Comparison of ENCODE assay signal across 11 cellular contexts in genomic region chr22:49968313-49968830, GRCh38. TPM values are rescaled to one million over a fixed set of nuclear protein-coding genes. Genes with fewer than 3 reads are reported as not detected.
DNase-seq lines count a peak whose midpoint lies in the region; ATAC-seq and TF ChIP-seq lines count a peak whose summit lies in the region.
"Had no signal": no experiment of that assay in that cellular context is flagged by ENCODE, and none has a peak within 500 bp of the region (broad histone marks: within the 10 kb centered on the region; RNA-seq: fewer than 3 reads in every experiment).

No MANE protein-coding gene starts in this region.

- peak; percentile 8 for DNase-seq in stimulated activated CD4-positive, alpha-beta T cell treated with anti-CD3 and anti-CD28 coated beads, Interleukin-1b, Interleukin-23, amount 100 ng/mL, for 48 hours
- no peak for DNase-seq in stimulated activated CD4-positive, alpha-beta T cell treated with anti-CD3 and anti-CD28 coated beads, Interleukin-12 subunit alpha, Interleukin-12 subunit beta, amount 100 ng/mL, for 4 hours
- DNase-seq in omental fat pad (ENCODE audit: low spot score) (peak; percentile 23), uterus (peak in 1 of 2 donors; percentile 24), MG63 (no peak)
- no peak for DNase-seq in effector CD8-positive, alpha-beta T cell (lab: John Stamatoyannopoulos, UW)
- DNase-seq: NCI-H2029 treated with DMSO at 0.1 percent for 48 hours had no signal

- H3K27me3 ChIP-seq in esophagus (ENCODE audit: control insufficient read depth in 1 of 2, insufficient read depth in 2 of 2, low read length in 2 of 2), result no peaks in the 10 kb centered on the region
- no peaks in the 10 kb centered on the region for H3K27me3 ChIP-seq in uterus
- H3K27me3 ChIP-seq in MG63, result no peaks in the 10 kb centered on the region

- H3K9me3 ChIP-seq in esophagus (ENCODE audit: control insufficient read depth in 2 of 2, insufficient read depth in 1 of 2, low read depth in 1 of 2, low read length in 1 of 2), result no peaks in the 10 kb centered on the region
- no peaks in the 10 kb centered on the region for H3K9me3 ChIP-seq in uterus
- H3K9me3 ChIP-seq in MG63, result no peaks in the 10 kb centered on the region

- intact Hi-C loops in uterus (cut with DNase I; ENCODE audit: low total_unique reads), result no loop called here

- TF ChIP-seq CTCF in omental fat pad (IDR thresholded peaks at IDR 0.05), result no peak
- no peak for TF ChIP-seq CTCF in uterus (IDR thresholded peaks at IDR 0.05)

- H3K4me1 ChIP-seq in esophagus (ENCODE audit: control insufficient read depth in 2 of 2, insufficient read depth in 2 of 2, low read length in 1 of 2) (peaks cover 0 to 33% of the 10 kb centered on the region in 2 donors), uterus (peaks cover 10 to 56% of the 10 kb centered on the region in 2 donors)

- no peak for TF ChIP-seq POLR2A in uterus (IDR thresholded peaks at IDR 0.05)

- peaks cover 6 to 18% of the 10 kb centered on the region in 2 donors for H3K36me3 ChIP-seq in esophagus (ENCODE audit: control insufficient read depth in 2 of 2, insufficient read depth in 2 of 2, low read length in 1 of 2)
- no peaks in the 10 kb centered on the region for H3K36me3 ChIP-seq in uterus
- peaks cover 12% of the 10 kb centered on the region for H3K36me3 ChIP-seq in MG63

- ATAC-seq in omental fat pad (ENCODE audit: low FRiP score), result no peak
- ATAC-seq in GM21447 (IDR thresholded peaks at IDR 0.05; ENCODE audit: unreplicated experiment), result no peak
- ATAC-seq: stimulated activated naive CD8-positive, alpha-beta T cell treated with anti-CD3 and anti-CD28 coated beads, Interleukin-15, amount 100 ng/mL, for 72 hours had no signal

- no peak overlapping the region for H3K4me3 ChIP-seq in esophagus (ENCODE audit: low read depth in 1 of 2, low read length in 2 of 2)
- no peak overlapping the region for H3K4me3 ChIP-seq in uterus
- H3K4me3 ChIP-seq in MG63, result no peak overlapping the region

- peak overlapping the region; percentile 46 to 72 for H3K27ac ChIP-seq in esophagus (ENCODE audit: low read depth in 2 of 2, low read length in 1 of 2)
- peak overlapping the region; percentile 93 to 95 for H3K27ac ChIP-seq in uterus

- WGBS in esophagus, 2 donors, result 81 to 92% methylated on average over 11 of the region's 11 CpGs

RNA-seq across cellular contexts. Expression of gene PIM3, which starts 7.8 kb away (rescaled TPM):
- polyA plus RNA-seq in esophagus, result 10 to 100 TPM; 33.8 to 43.4 TPM
- 100 to 1,000 TPM in 2 of 4 donors, 10 to 100 TPM in 2; 92.2 to 174 (median 114) TPM for total RNA-seq in omental fat pad
- 100 to 1,000 TPM in 1 of 4 donors, 10 to 100 TPM in 3; 31.7 to 106 (median 53.6) TPM for total RNA-seq in uterus
- total RNA-seq in MG63 (2014; rRNA removed; shearing (Covaris generic); ENCODE audit: low replicate concordance), result 29.3 and 37.1 TPM in 2 replicates

RNA-seq across cellular contexts. Expression of gene IL17REL, which starts 44.2 kb away (rescaled TPM):
- polyA plus RNA-seq in esophagus, result not detected
- total RNA-seq in omental fat pad (not detected), uterus (under 1 TPM in 2 of 4 donors, not detected in 2; 0.12 to 0.26 TPM)
- not detected in 2 replicates for total RNA-seq in MG63 (2014; rRNA removed; shearing (Covaris generic); ENCODE audit: low replicate concordance)
- total RNA-seq: SK-MEL-5 had no signal

RNA-seq across cellular contexts. Expression of gene CRELD2, which starts 49.9 kb away (rescaled TPM):
- polyA plus RNA-seq in esophagus, result 10 to 100 TPM; 16.1 to 31.2 TPM
- 10 to 100 TPM; 30.8 to 52.4 (median 39.8) TPM for total RNA-seq in omental fat pad
- 10 to 100 TPM in 2 of 4 donors, 1 to 10 TPM in 2; 3.6 to 37.0 (median 14.6) TPM for total RNA-seq in uterus
- 41.8 and 71.8 TPM in 2 replicates for total RNA-seq in MG63 (2014; rRNA removed; shearing (Covaris generic); ENCODE audit: low replicate concordance)

RNA-seq across cellular contexts. Expression of gene ALG12, which starts 50.1 kb away (rescaled TPM):
- polyA plus RNA-seq in esophagus, result 1 to 10 TPM; 8.6 TPM
- total RNA-seq in omental fat pad (10 to 100 TPM; 11.7 to 21.8 (median 13.0) TPM), uterus (10 to 100 TPM; 11.8 to 22.5 (median 18.3) TPM)
- total RNA-seq in MG63 (2014; rRNA removed; shearing (Covaris generic); ENCODE audit: low replicate concordance), result 14.1 and 34.2 TPM in 2 replicates

Comparison
In these comparisons a context has a peak if more than half of its experiments do, and no peak if none do; other contexts are left out.
1. DNase-seq: peak in stimulated activated CD4-positive, alpha-beta T cell treated with anti-CD3 and anti-CD28 coated beads, Interleukin-1b, Interleukin-23, amount 100 ng/mL, for 48 hours (single experiment) and omental fat pad (single experiment); none in stimulated activated CD4-positive, alpha-beta T cell treated with anti-CD3 and anti-CD28 coated beads, Interleukin-12 subunit alpha, Interleukin-12 subunit beta, amount 100 ng/mL, for 4 hours (single experiment), effector CD8-positive, alpha-beta T cell (single experiment) and MG63 (single experiment).